17 cellular contexts compared by ENCODE assay signal in the genomic region with DNA sequence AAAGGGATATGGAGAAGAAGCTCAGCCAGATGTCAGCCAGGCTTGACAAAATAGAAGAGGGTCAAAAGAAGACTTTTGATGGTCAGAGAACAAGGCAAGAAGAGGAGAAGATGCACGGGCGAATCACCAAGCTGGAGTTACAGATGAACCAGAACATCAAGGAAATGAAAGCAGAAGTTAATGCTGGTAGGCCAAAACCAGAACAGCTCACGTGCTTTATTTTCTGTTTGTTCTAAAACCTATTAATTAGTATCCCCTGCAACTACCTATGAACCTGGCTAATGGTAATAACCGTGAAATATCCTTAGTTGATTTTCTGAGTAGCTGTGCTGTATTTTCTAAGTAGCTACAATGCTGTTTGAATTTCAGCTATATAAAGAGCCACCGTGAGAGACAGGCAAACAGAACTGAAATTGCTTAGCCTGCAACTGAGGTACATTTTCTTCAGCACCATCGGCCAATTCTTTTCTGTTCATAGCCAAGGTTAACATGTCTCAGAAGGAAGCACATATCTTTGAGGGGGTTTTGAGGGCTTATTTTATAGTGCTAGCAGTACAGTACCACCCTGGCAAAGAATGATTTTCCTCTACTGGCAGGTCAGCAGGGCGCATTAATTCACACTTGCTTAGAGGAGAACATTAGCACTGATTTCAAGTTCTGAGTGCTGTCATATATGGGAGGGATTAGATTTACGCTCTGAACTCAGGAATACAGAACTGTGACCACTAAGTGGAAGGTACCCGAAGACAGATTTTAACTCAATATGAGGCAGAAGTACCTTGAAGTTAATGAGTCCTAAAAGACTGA.
DNase-seq lines count a peak whose midpoint lies in the region; ATAC-seq and TF ChIP-seq lines count a peak whose summit lies in the region.
"Had no signal": no experiment of that assay in that cellular context is flagged by ENCODE, and none has a peak within 500 bp of the region (broad histone marks: within the 10 kb centered on the region; RNA-seq: fewer than 3 reads in every experiment).

No MANE protein-coding gene starts in this region.

- POLR2A ChIA-PET in naive thymus-derived CD4-positive, alpha-beta T cell (lab: Charles Lee), result interaction anchor here (0.6 kb wide), 1 partner anchor 1110 kb away, joined by 3 read pairs; no protein-coding TSS in a partner anchor

- no peaks in the 10 kb centered on the region for H3K4me1 ChIP-seq in naive thymus-derived CD4-positive, alpha-beta T cell (ENCODE audit: control insufficient read depth in 2 of 2, insufficient read depth in 2 of 2, low read length in 2 of 2)
- H3K4me1 ChIP-seq in endodermal cell (ENCODE audit: control insufficient read depth, insufficient read depth, low read length), result no peaks in the 10 kb centered on the region
- H3K4me1 ChIP-seq: SJCRH30 had no signal

- ATAC-seq in GM21737 (IDR thresholded peaks at IDR 0.05; ENCODE audit: unreplicated experiment), result peak; percentile 52
- peak; percentile 37 for ATAC-seq in naive thymus-derived CD4-positive, alpha-beta T cell
- ATAC-seq in activated naive CD4-positive, alpha-beta T cell treated with anti-CD3 and anti-CD28 coated beads, Interleukin-2, amount 50 U/mL, for 72 hours, result no peak
- ATAC-seq: foreskin keratinocyte had no signal

- TF ChIP-seq CTCF in GM13977 (IDR thresholded peaks at IDR 0.05; ENCODE audit: extremely low read depth, insufficient read depth, missing control alignments) (no peak), endodermal cell (conservative IDR thresholded peaks at IDR 0.05) (no peak)

- no peaks in the 10 kb centered on the region for H3K36me3 ChIP-seq in naive thymus-derived CD4-positive, alpha-beta T cell (ENCODE audit: control insufficient read depth in 2 of 3, insufficient read depth in 3 of 3, low read length in 3 of 3)
- H3K36me3 ChIP-seq in endodermal cell (ENCODE audit: control insufficient read depth, insufficient read depth, low read length), result no peaks in the 10 kb centered on the region
- H3K36me3 ChIP-seq: SJCRH30, WERI-Rb-1 had no signal

- peak; percentile 48 for DNase-seq in GM13977 (ENCODE audit: low spot score)
- DNase-seq in NOMO-1 treated with DMSO at 0.1 percent for 48 hours (lab: John Stamatoyannopoulos, UW; ENCODE audit: unreplicated experiment), result peak; percentile 50
- no peak for DNase-seq in naive thymus-derived CD4-positive, alpha-beta T cell
- no peak for DNase-seq in NCI-H1417 treated with DMSO at 0.1 percent for 48 hours (lab: John Stamatoyannopoulos, UW)
- no peak for DNase-seq in endodermal cell
- no peak for DNase-seq in activated naive CD4-positive, alpha-beta T cell treated with anti-CD3 and anti-CD28 coated beads, Interleukin-2, amount 50 U/mL, for 72 hours (ENCODE audit: low spot score in 2 of 2)
- no peak for DNase-seq in kidney tubule cell (ENCODE audit: low spot score)
- DNase-seq: CD4-positive, CD25-positive, alpha-beta regulatory T cell; foreskin keratinocyte; GF-D8; islet precursor cell; NCI-H1048; NCI-H524 treated with DMSO at 0.1 percent for 48 hours; nephron progenitor cell; SJCRH30; WERI-Rb-1 had no signal

- in situ Hi-C loops in GM13977 (cut with MboI; ENCODE audit: low pct_unique_long_range_greater_than_20kb, low sequenced_read_pairs, unreplicated experiment), result no loop called here

- H3K27ac ChIP-seq in naive thymus-derived CD4-positive, alpha-beta T cell (ENCODE audit: low read depth, low read length), result no peak overlapping the region
- no peak overlapping the region for H3K27ac ChIP-seq in endodermal cell (ENCODE audit: low read depth, low read length)
- H3K27ac ChIP-seq: foreskin keratinocyte, SJCRH30, WERI-Rb-1 had no signal

- no peak overlapping the region for H3K9ac ChIP-seq in endodermal cell (ENCODE audit: extremely low read depth, low read length, poor library complexity, severe bottlenecking)

- peak overlapping the region in 5 of 9 donors; percentile 1 to 68 (median 51) for H3K27ac Mint-ChIP-seq in naive thymus-derived CD4-positive, alpha-beta T cell
- H3K27ac Mint-ChIP-seq in endodermal cell, result no peak overlapping the region
- H3K27ac Mint-ChIP-seq in activated naive CD4-positive, alpha-beta T cell treated with anti-CD3 and anti-CD28 coated beads, Interleukin-2, amount 50 U/mL, for 72 hours, result no peak overlapping the region
- H3K27ac Mint-ChIP-seq: nephron progenitor cell had no signal

- H3K9me3 Mint-ChIP-seq in naive thymus-derived CD4-positive, alpha-beta T cell, result no peaks in the 10 kb centered on the region
- H3K9me3 Mint-ChIP-seq in endodermal cell, result no peaks in the 10 kb centered on the region
- no peaks in the 10 kb centered on the region for H3K9me3 Mint-ChIP-seq in activated naive CD4-positive, alpha-beta T cell treated with anti-CD3 and anti-CD28 coated beads, Interleukin-2, amount 50 U/mL, for 72 hours
- H3K9me3 Mint-ChIP-seq: CD4-positive, CD25-positive, alpha-beta regulatory T cell; nephron progenitor cell had no signal

- CTCF ChIA-PET in naive thymus-derived CD4-positive, alpha-beta T cell (lab: Charles Lee), result interaction anchor here (0.6 to 1.3 kb wide), 3 partner anchors 10 to 615 kb away, joined by 3 to 5 read pairs (median 4); no protein-coding TSS in a partner anchor

- H3K4me3 Mint-ChIP-seq in naive thymus-derived CD4-positive, alpha-beta T cell, result no peak overlapping the region
- H3K4me3 Mint-ChIP-seq in endodermal cell, result no peak overlapping the region
- H3K4me3 Mint-ChIP-seq: CD4-positive, CD25-positive, alpha-beta regulatory T cell; nephron progenitor cell had no signal

- no peaks in the 10 kb centered on the region for H3K9me3 ChIP-seq in naive thymus-derived CD4-positive, alpha-beta T cell (ENCODE audit: control insufficient read depth in 2 of 3, low read length in 3 of 3)
- H3K9me3 ChIP-seq in endodermal cell (ENCODE audit: control insufficient read depth, low read length), result no peaks in the 10 kb centered on the region
- H3K9me3 ChIP-seq: SJCRH30 had no signal

- no peaks in the 10 kb centered on the region for H3K27me3 ChIP-seq in naive thymus-derived CD4-positive, alpha-beta T cell (ENCODE audit: control insufficient read depth in 2 of 2, insufficient read depth in 2 of 2, low read length in 2 of 2)
- H3K27me3 ChIP-seq in endodermal cell (ENCODE audit: control insufficient read depth, insufficient read depth, low read length, poor library complexity, severe bottlenecking), result no peaks in the 10 kb centered on the region
- H3K27me3 ChIP-seq: foreskin keratinocyte, SJCRH30 had no signal

- no peak overlapping the region for H3K4me3 ChIP-seq in naive thymus-derived CD4-positive, alpha-beta T cell (ENCODE audit: low read length)
- H3K4me3 ChIP-seq in endodermal cell (ENCODE audit: low read length), result no peak overlapping the region
- H3K4me3 ChIP-seq: SJCRH30 had no signal

- H3K4me1 Mint-ChIP-seq in naive thymus-derived CD4-positive, alpha-beta T cell, result peaks cover 0 to 35% (median 18%) of the 10 kb centered on the region in 7 donors
- H3K4me1 Mint-ChIP-seq in endodermal cell, result no peaks in the 10 kb centered on the region
- H3K4me1 Mint-ChIP-seq: nephron progenitor cell had no signal

- peaks cover 0 to 39% (median 0%) of the 10 kb centered on the region in 5 donors for H3K27me3 Mint-ChIP-seq in naive thymus-derived CD4-positive, alpha-beta T cell
- H3K27me3 Mint-ChIP-seq in endodermal cell (ENCODE audit: insufficient read depth), result no peaks in the 10 kb centered on the region

- 93 to 99% methylated on average over 7 to 9 of the region's 9 CpGs for WGBS in endodermal cell (ENCODE audit: insufficient coverage in 1 of 2, insufficient read length in 1 of 2), 2 experiments

- no peaks in the 10 kb centered on the region for H3K36me3 Mint-ChIP-seq in naive thymus-derived CD4-positive, alpha-beta T cell
- H3K36me3 Mint-ChIP-seq in endodermal cell (ENCODE audit: low read depth), result no peaks in the 10 kb centered on the region
- H3K36me3 Mint-ChIP-seq in activated naive CD4-positive, alpha-beta T cell treated with anti-CD3 and anti-CD28 coated beads, Interleukin-2, amount 50 U/mL, for 72 hours, result no peaks in the 10 kb centered on the region
- H3K36me3 Mint-ChIP-seq: CD4-positive, CD25-positive, alpha-beta regulatory T cell had no signal

- intact Hi-C loops in naive thymus-derived CD4-positive, alpha-beta T cell (cut with micrococcal nuclease), result no loop called here

Comparison
In these comparisons a context has a peak if more than half of its experiments do, and no peak if none do; other contexts are left out.
1. DNase-seq: peak in GM13977 (single experiment) and NOMO-1 treated with DMSO at 0.1 percent for 48 hours (single experiment); none in naive thymus-derived CD4-positive, alpha-beta T cell (0 of 9), NCI-H1417 treated with DMSO at 0.1 percent for 48 hours (single experiment), endodermal cell (single experiment), activated naive CD4-positive, alpha-beta T cell treated with anti-CD3 and anti-CD28 coated beads, Interleukin-2, amount 50 U/mL, for 72 hours (0 of 2) and kidney tubule cell (single experiment).
2. ATAC-seq: peak in GM21737 (single experiment) and naive thymus-derived CD4-positive, alpha-beta T cell (single experiment); none in activated naive CD4-positive, alpha-beta T cell treated with anti-CD3 and anti-CD28 coated beads, Interleukin-2, amount 50 U/mL, for 72 hours (0 of 2).
3. H3K27ac Mint-ChIP-seq: peak in naive thymus-derived CD4-positive, alpha-beta T cell (5 of 9); none in endodermal cell (single experiment) and activated naive CD4-positive, alpha-beta T cell treated with anti-CD3 and anti-CD28 coated beads, Interleukin-2, amount 50 U/mL, for 72 hours (0 of 2).